Comparison of ENCODE assay signal across 16 cellular contexts in genomic region chr1:21573475-21573874, GRCh38.
"Had no signal": no experiment of that assay in that cellular context is flagged by ENCODE, and none has a peak within 500 bp of the region (broad histone marks: within the 10 kb centered on the region; RNA-seq: fewer than 3 reads in every experiment).

No MANE protein-coding gene starts in this region.

- H3K36me3 Mint-ChIP-seq: activated CD4-positive, alpha-beta memory T cell treated with anti-CD3 and anti-CD28 coated beads for 36 hours; activated CD8-positive, alpha-beta memory T cell treated with anti-CD3 and anti-CD28 coated beads, Interleukin-2, amount 10 ng/mL, durations not matched to agents 7 days and 5 days; activated naive CD4-positive, alpha-beta T cell treated with anti-CD3 and anti-CD28 coated beads, Interleukin-2, amount 50 U/mL, for 24 hours; memory B cell; natural killer cell treated with Interleukin-12 subunit alpha and Interleukin-12 subunit beta and Interleukin-15 and Interleukin-18, amount 100 ng/mL, for 72 hours; stimulated activated naive B cell treated with anti-CD40 and anti-IgM and Interleukin-4, amounts not matched to agents 10 μg/mL and 1 μg/mL and 100 μg/mL, for 72 hours had no signal

- H3K27ac Mint-ChIP-seq: activated CD4-positive, alpha-beta memory T cell treated with anti-CD3 and anti-CD28 coated beads for 36 hours; activated CD4-positive, alpha-beta T cell treated with anti-CD3 and anti-CD28 coated beads for 36 hours; activated CD8-positive, alpha-beta memory T cell treated with anti-CD3 and anti-CD28 coated beads, Interleukin-2, amount 10 ng/mL, durations not matched to agents 7 days and 5 days; activated naive CD4-positive, alpha-beta T cell treated with anti-CD3 and anti-CD28 coated beads, Interleukin-2, amount 50 U/mL, for 24 hours; memory B cell; natural killer cell treated with Interleukin-12 subunit alpha and Interleukin-12 subunit beta and Interleukin-15 and Interleukin-18, amount 100 ng/mL, for 72 hours; stimulated activated naive B cell treated with anti-CD40 and anti-IgM and Interleukin-4, amounts not matched to agents 10 μg/mL and 1 μg/mL and 100 μg/mL, for 72 hours; T-helper 17 cell had no signal

- H3K9me3 Mint-ChIP-seq: activated CD4-positive, alpha-beta memory T cell treated with anti-CD3 and anti-CD28 coated beads for 36 hours; activated naive CD4-positive, alpha-beta T cell treated with anti-CD3 and anti-CD28 coated beads, Interleukin-2, amount 50 U/mL, for 24 hours; memory B cell; natural killer cell treated with Interleukin-12 subunit alpha and Interleukin-12 subunit beta and Interleukin-15 and Interleukin-18, amount 100 ng/mL, for 72 hours; stimulated activated naive B cell treated with anti-CD40 and anti-IgM and Interleukin-4, amounts not matched to agents 10 μg/mL and 1 μg/mL and 100 μg/mL, for 72 hours had no signal

- H3K4me1 ChIP-seq: adrenal gland had no signal

- H3K4me3 ChIP-seq: adrenal gland, colonic mucosa, esophagus squamous epithelium, left lung, tibial artery had no signal

- H3K27ac ChIP-seq: colonic mucosa, tibial artery had no signal

- H3K4me1 Mint-ChIP-seq: activated CD4-positive, alpha-beta T cell treated with anti-CD3 and anti-CD28 coated beads for 36 hours; activated CD8-positive, alpha-beta memory T cell treated with anti-CD3 and anti-CD28 coated beads, Interleukin-2, amount 10 ng/mL, durations not matched to agents 7 days and 5 days; activated naive CD4-positive, alpha-beta T cell treated with anti-CD3 and anti-CD28 coated beads, Interleukin-2, amount 50 U/mL, for 24 hours; memory B cell had no signal

- H3K4me3 Mint-ChIP-seq: activated CD4-positive, alpha-beta memory T cell treated with anti-CD3 and anti-CD28 coated beads for 36 hours; activated CD4-positive, alpha-beta T cell treated with anti-CD3 and anti-CD28 coated beads for 36 hours; activated CD8-positive, alpha-beta memory T cell treated with anti-CD3 and anti-CD28 coated beads, Interleukin-2, amount 10 ng/mL, durations not matched to agents 7 days and 5 days; activated naive CD4-positive, alpha-beta T cell treated with anti-CD3 and anti-CD28 coated beads, Interleukin-2, amount 50 U/mL, for 24 hours; memory B cell; natural killer cell treated with Interleukin-12 subunit alpha and Interleukin-12 subunit beta and Interleukin-15 and Interleukin-18, amount 100 ng/mL, for 72 hours; stimulated activated naive B cell treated with anti-CD40 and anti-IgM and Interleukin-4, amounts not matched to agents 10 μg/mL and 1 μg/mL and 100 μg/mL, for 72 hours; T-helper 17 cell had no signal

- H3K9me3 ChIP-seq: adrenal gland, colonic mucosa, left lung, tibial artery had no signal

- ATAC-seq: activated CD8-positive, alpha-beta memory T cell treated with anti-CD3 and anti-CD28 coated beads, Interleukin-2, amount 10 ng/mL, durations not matched to agents 7 days and 5 days; natural killer cell treated with Interleukin-12 subunit alpha and Interleukin-12 subunit beta and Interleukin-15 and Interleukin-18, amount 100 ng/mL, for 72 hours; T-helper 17 cell had no signal

- DNase-seq: activated effector memory CD4-positive, alpha-beta T cell treated with Interleukin-2 at 50 U/mL for 16 hours; activated T-cell treated with anti-CD3 and anti-CD28 coated beads, Interleukin-2, amount 50 U/mL, for 1 hour; esophagus squamous epithelium; stimulated activated CD4-positive, alpha-beta T cell treated with anti-CD3 and anti-CD28 coated beads, Interleukin-4, amount 100 ng/mL, for 1 hour; T-helper 17 cell had no signal

- H3K36me3 ChIP-seq: adrenal gland, colonic mucosa, esophagus squamous epithelium, tibial artery had no signal

- H3K27me3 ChIP-seq: adrenal gland, colonic mucosa had no signal
